3 cellular contexts compared by ENCODE assay signal in genomic region chr20:49685161-49685601, GRCh38.
TF ChIP-seq lines count a peak whose summit lies in the region.

No MANE protein-coding gene starts in this region.

TF ChIP-seq in A549, 52 proteins besides CTCF, POLR2A, EP300 and RAD21:
- TF ChIP-seq HES2 (IDR thresholded peaks at IDR 0.05) = no peak
- peak; percentile 25; the same call in 1 of the 2 replicates for TF ChIP-seq RFX5 (IDR thresholded peaks at IDR 0.05)
TF ChIP-seq in A549: peak in this region for 1.

TF ChIP-seq in GM23338, 12 proteins besides CTCF, POLR2A, EP300 and RAD21:
- TF ChIP-seq ZNF114 (CRISPR knock-in tag; IDR thresholded peaks at IDR 0.05) (no peak), JUNB (IDR thresholded peaks at IDR 0.05; ENCODE audit: unreplicated experiment) (no peak), CREB1 (CRISPR knock-in tag; IDR thresholded peaks at IDR 0.05; ENCODE audit: low read depth) (no peak), POLR2AphosphoS5 (IDR thresholded peaks at IDR 0.05; ENCODE audit: low read depth) (no peak), STAT1 (IDR thresholded peaks at IDR 0.05; ENCODE audit: unreplicated experiment) (no peak), ZNF462 (CRISPR knock-in tag; IDR thresholded peaks at IDR 0.05) (no peak), EZH2phosphoT487 (IDR thresholded peaks at IDR 0.05; ENCODE audit: unreplicated experiment) (no peak), ETS1 (IDR thresholded peaks at IDR 0.05) (no peak), EZH2 (IDR thresholded peaks at IDR 0.05; ENCODE audit: low read depth, unreplicated experiment) (no peak), NANOG (IDR thresholded peaks at IDR 0.05; ENCODE audit: borderline replicate concordance) (no peak)
TF ChIP-seq in GM23338: peak in this region for 0.

TF ChIP-seq in GM12878, 131 proteins besides CTCF, POLR2A, EP300 and RAD21:
- TF ChIP-seq IKZF2 (IDR thresholded peaks at IDR 0.05) (no peak), HCFC1 (IDR thresholded peaks at IDR 0.05; ENCODE audit: low read length) (no peak), JUNB (IDR thresholded peaks at IDR 0.05) (peak; percentile 41), CREM (IDR thresholded peaks at IDR 0.05; ENCODE audit: low read depth) (0 out of 2 replicates have a peak, but pooled peaks have one; percentile 11), RUNX3 (IDR thresholded peaks at IDR 0.05; ENCODE audit: low read length) (peak; percentile 62; the same call in 1 of the 2 replicates), CEBPZ (IDR thresholded peaks at IDR 0.05; ENCODE audit: low read depth, low read length) (no peak), SKIL (IDR thresholded peaks at IDR 0.05; ENCODE audit: low read depth, poor library complexity, severe bottlenecking) (peak; percentile 56), TBL1XR1 (IDR thresholded peaks at IDR 0.05; ENCODE audit: low read depth, low read length) (no peak), ZNF207 (IDR thresholded peaks at IDR 0.05; ENCODE audit: borderline replicate concordance) (no peak), ETV6 (conservative IDR thresholded peaks at IDR 0.05 in 1 of 2, IDR thresholded peaks at IDR 0.05 in 1 of 2; ENCODE audit: borderline replicate concordance in 1 of 2, low read depth in 1 of 2) (peak in 1 of 2 experiments; percentile 43; a peak in 1 of 4 replicates), RFX5 (IDR thresholded peaks at IDR 0.05; ENCODE audit: low read depth, low read length) (0 out of 2 replicates have a peak, but pooled peaks have one; percentile 55), KLF5 (IDR thresholded peaks at IDR 0.05; ENCODE audit: partially characterized antibody) (no peak), ATF2 (IDR thresholded peaks at IDR 0.05; ENCODE audit: low read length) (peak; percentile 38; the same call in 1 of the 2 replicates), SMAD1 (IDR thresholded peaks at IDR 0.05; ENCODE audit: low read depth, partially characterized antibody) (no peak), CREB1 (IDR thresholded peaks at IDR 0.05; ENCODE audit: low read depth) (0 out of 2 replicates have a peak, but pooled peaks have one; percentile 31), CHD2 (IDR thresholded peaks at IDR 0.05; ENCODE audit: borderline replicate concordance, low read depth, low read length) (no peak), MYB (IDR thresholded peaks at IDR 0.05; ENCODE audit: borderline replicate concordance, low read depth, low read length) (no peak), KDM1A (IDR thresholded peaks at IDR 0.05; ENCODE audit: borderline replicate concordance) (no peak), ZNF384 (IDR thresholded peaks at IDR 0.05; ENCODE audit: borderline replicate concordance, low read depth, low read length) (no peak), EED (IDR thresholded peaks at IDR 0.05; ENCODE audit: low read depth) (0 out of 2 replicates have a peak, but pooled peaks have one; percentile 32), WRNIP1 (IDR thresholded peaks at IDR 0.05; ENCODE audit: borderline replicate concordance, low read depth, low read length) (no peak), FOXM1 (IDR thresholded peaks at IDR 0.05; ENCODE audit: low read depth, low read length) (0 out of 2 replicates have a peak, but pooled peaks have one; percentile 12), NR2C2 (IDR thresholded peaks at IDR 0.05; ENCODE audit: borderline replicate concordance, control insufficient read depth, insufficient read length, low read depth) (no peak), ZNF687 (IDR thresholded peaks at IDR 0.05) (no peak), NFIC (IDR thresholded peaks at IDR 0.05; ENCODE audit: low read depth, low read length) (no peak), ZNF592 (IDR thresholded peaks at IDR 0.05) (no peak), ZSCAN29 (IDR thresholded peaks at IDR 0.05) (no peak)
